8 cellular contexts compared by ENCODE assay signal in the genomic region with DNA sequence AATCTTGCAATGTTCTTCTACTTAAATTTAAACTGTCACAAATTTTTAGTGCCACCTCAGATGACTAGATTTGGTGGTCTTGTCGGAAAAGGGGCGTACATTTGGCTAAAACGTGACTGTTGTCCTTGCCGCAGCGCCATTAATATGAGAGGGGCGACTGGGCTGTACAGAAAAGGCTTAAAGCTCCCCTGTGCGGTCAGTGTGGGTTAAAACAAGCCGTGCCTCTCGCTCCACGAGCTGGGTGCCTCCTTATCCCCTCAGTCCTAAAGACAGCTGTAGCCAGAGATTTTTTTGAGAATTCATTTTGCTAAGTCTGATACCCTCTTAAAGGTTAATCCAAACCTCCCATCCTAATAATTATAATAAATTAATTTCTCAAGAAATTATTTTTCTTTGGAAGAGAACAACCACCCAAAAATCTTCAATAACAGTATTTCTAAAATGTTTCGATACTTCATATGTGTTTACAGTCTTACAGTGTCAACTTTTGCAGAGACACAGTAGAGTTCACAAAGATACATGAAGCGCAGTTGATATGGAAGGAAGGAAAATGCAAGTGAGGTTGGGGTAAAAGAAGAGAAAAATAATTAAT.
A peak's percentile ranks its signal among the peaks of the same experiment; 100 is the strongest.
DNase-seq lines count a peak whose midpoint lies in the region; ATAC-seq and TF ChIP-seq lines count a peak whose summit lies in the region.

No MANE protein-coding gene starts in this region.

- CTCF ChIA-PET in CD8-positive, alpha-beta T cell (lab: Charles Lee) = interaction anchor here (1.0 to 1.4 kb wide), 3 partner anchors 8 to 900 kb away, joined by 3 read pairs; no protein-coding TSS in a partner anchor

- peak; percentile 58 for ATAC-seq in HG03139 (IDR thresholded peaks at IDR 0.05; ENCODE audit: unreplicated experiment)
- no peak for ATAC-seq in CD8-positive, alpha-beta T cell

- peak; percentile 11 for DNase-seq in activated T-cell treated with anti-CD3 and anti-CD28 coated beads for 48 hours (ENCODE audit: low read depth)
- no peak for DNase-seq in activated T-cell treated with anti-CD3 and anti-CD28 coated beads, Interleukin-2, amount 50 U/mL, for 24 hours
- peak; percentile 59 for DNase-seq in RPMI7951 (ENCODE audit: low read depth)
- peak; percentile 52 for DNase-seq in fibroblast of mammary gland (ENCODE audit: low read depth)
- DNase-seq in osteocyte (ENCODE audit: extremely low spot score, unreplicated experiment) = no peak
- no peak for DNase-seq in CD8-positive, alpha-beta T cell
- DNase-seq in NCI-H226 = no peak

- TF ChIP-seq CTCF in fibroblast of mammary gland (conservative IDR thresholded peaks at IDR 0.05; ENCODE audit: control insufficient read depth, insufficient read depth, low read depth, low read length) (peak; percentile 61), osteocyte (IDR thresholded peaks at IDR 0.05) (peak; percentile 74)
- TF ChIP-seq CTCF in CD8-positive, alpha-beta T cell (IDR thresholded peaks at IDR 0.05) = no peak

- no peak overlapping the region for H3K27ac ChIP-seq in CD8-positive, alpha-beta T cell (ENCODE audit: low read depth, low read length)

- no peaks in the 10 kb centered on the region for H3K4me1 Mint-ChIP-seq in activated T-cell treated with anti-CD3 and anti-CD28 coated beads, Interleukin-2, amount 50 U/mL, for 24 hours (ENCODE audit: low read depth)
- H3K4me1 Mint-ChIP-seq in osteocyte (ENCODE audit: unreplicated experiment) = peaks cover 3% of the 10 kb centered on the region
- H3K4me1 Mint-ChIP-seq in CD8-positive, alpha-beta T cell (ENCODE audit: low read depth) = no peaks in the 10 kb centered on the region

- intact Hi-C loops in CD8-positive, alpha-beta T cell (cut with DNase I, micrococcal nuclease) = no loop called here

- peaks cover 6% of the 10 kb centered on the region for H3K27me3 ChIP-seq in CD8-positive, alpha-beta T cell (ENCODE audit: insufficient read depth, low read length)

- no peak overlapping the region for H3K27ac Mint-ChIP-seq in activated T-cell treated with anti-CD3 and anti-CD28 coated beads, Interleukin-2, amount 50 U/mL, for 24 hours
- H3K27ac Mint-ChIP-seq in osteocyte (ENCODE audit: unreplicated experiment) = no peak overlapping the region
- no peak overlapping the region for H3K27ac Mint-ChIP-seq in CD8-positive, alpha-beta T cell

- no peak overlapping the region for H3K4me3 Mint-ChIP-seq in activated T-cell treated with anti-CD3 and anti-CD28 coated beads, Interleukin-2, amount 50 U/mL, for 24 hours
- H3K4me3 Mint-ChIP-seq in osteocyte (ENCODE audit: unreplicated experiment) = no peak overlapping the region
- no peak overlapping the region for H3K4me3 Mint-ChIP-seq in CD8-positive, alpha-beta T cell

- peaks cover 2% of the 10 kb centered on the region for H3K9me3 Mint-ChIP-seq in activated T-cell treated with anti-CD3 and anti-CD28 coated beads, Interleukin-2, amount 50 U/mL, for 24 hours
- peaks cover 6% of the 10 kb centered on the region for H3K9me3 Mint-ChIP-seq in osteocyte (ENCODE audit: unreplicated experiment)
- peaks cover 2% of the 10 kb centered on the region for H3K9me3 Mint-ChIP-seq in CD8-positive, alpha-beta T cell

- no peaks in the 10 kb centered on the region for H3K4me1 ChIP-seq in CD8-positive, alpha-beta T cell (ENCODE audit: insufficient read depth, low read length)

- no peaks in the 10 kb centered on the region for H3K36me3 ChIP-seq in CD8-positive, alpha-beta T cell (ENCODE audit: insufficient read depth, low read length)

- H3K9me3 ChIP-seq in CD8-positive, alpha-beta T cell (ENCODE audit: low read length) = no peaks in the 10 kb centered on the region

- H3K27me3 Mint-ChIP-seq in activated T-cell treated with anti-CD3 and anti-CD28 coated beads, Interleukin-2, amount 50 U/mL, for 24 hours = peaks cover 60% of the 10 kb centered on the region
- peaks cover 58% of the 10 kb centered on the region for H3K27me3 Mint-ChIP-seq in osteocyte (ENCODE audit: unreplicated experiment)
- H3K27me3 Mint-ChIP-seq in CD8-positive, alpha-beta T cell (ENCODE audit: low read depth) = peaks cover 23% of the 10 kb centered on the region

- POLR2A ChIA-PET in CD8-positive, alpha-beta T cell (lab: Charles Lee) = no interaction called here

- no peak overlapping the region for H3K4me3 ChIP-seq in fibroblast of mammary gland (ENCODE audit: control insufficient read depth, low read depth, low read length)
- H3K4me3 ChIP-seq in CD8-positive, alpha-beta T cell (ENCODE audit: low read depth, low read length) = no peak overlapping the region

- H3K36me3 Mint-ChIP-seq in activated T-cell treated with anti-CD3 and anti-CD28 coated beads, Interleukin-2, amount 50 U/mL, for 24 hours (ENCODE audit: low read depth) = no peaks in the 10 kb centered on the region
- no peaks in the 10 kb centered on the region for H3K36me3 Mint-ChIP-seq in osteocyte (ENCODE audit: unreplicated experiment)
- no peaks in the 10 kb centered on the region for H3K36me3 Mint-ChIP-seq in CD8-positive, alpha-beta T cell

Comparison
In these comparisons a context has a peak if more than half of its experiments do, and no peak if none do; other contexts are left out.
1. DNase-seq: peak in activated T-cell treated with anti-CD3 and anti-CD28 coated beads for 48 hours (single experiment), RPMI7951 (single experiment) and fibroblast of mammary gland (single experiment); none in activated T-cell treated with anti-CD3 and anti-CD28 coated beads, Interleukin-2, amount 50 U/mL, for 24 hours (single experiment), osteocyte (single experiment), CD8-positive, alpha-beta T cell (0 of 7) and NCI-H226 (single experiment).